Comparison of ENCODE assay signal across 12 cellular contexts in genomic region chr7:37440738-37441404, GRCh38. TPM values are rescaled to one million over a fixed set of nuclear protein-coding genes. Genes with fewer than 3 reads are reported as not detected.
DNase-seq lines count a peak whose midpoint lies in the region; ATAC-seq and TF ChIP-seq lines count a peak whose summit lies in the region.
"Had no signal": no experiment of that assay in that cellular context is flagged by ENCODE, and none has a peak within 500 bp of the region (broad histone marks: within the 10 kb centered on the region; RNA-seq: fewer than 3 reads in every experiment).

No MANE protein-coding gene starts in this region.

- H3K27me3 ChIP-seq in upper lobe of right lung: no peaks in the 10 kb centered on the region

- H3K27me3 Mint-ChIP-seq in dendritic cell treated with granulocyte-macrophage colony-stimulating factor and Interleukin-4, amounts not matched to agents 40 ng/mL and 50 ng/mL, for 4 days: no peaks in the 10 kb centered on the region
- peaks cover 22% of the 10 kb centered on the region for H3K27me3 Mint-ChIP-seq in nephron progenitor cell (ENCODE audit: low read depth, poor library complexity)

- ATAC-seq in upper lobe of right lung (peak; percentile 58), HG03342 (IDR thresholded peaks at IDR 0.05; ENCODE audit: unreplicated experiment) (no peak), GM21381 (IDR thresholded peaks at IDR 0.05; ENCODE audit: unreplicated experiment) (no peak)
- ATAC-seq: GM12878, HCT116 had no signal

- peaks cover 68% of the 10 kb centered on the region for H3K4me1 Mint-ChIP-seq in dendritic cell treated with granulocyte-macrophage colony-stimulating factor and Interleukin-4, amounts not matched to agents 40 ng/mL and 50 ng/mL, for 4 days (ENCODE audit: low read depth)
- H3K4me1 Mint-ChIP-seq in nephron progenitor cell: peaks cover 18% of the 10 kb centered on the region

- intact Hi-C loops in dendritic cell treated with granulocyte-macrophage colony-stimulating factor and Interleukin-4, amounts not matched to agents 40 ng/mL and 50 ng/mL, for 4 days (cut with micrococcal nuclease): no loop called here
- intact Hi-C loops in upper lobe of right lung (cut with DNase I): no loop called here

- no peaks in the 10 kb centered on the region for H3K9me3 Mint-ChIP-seq in dendritic cell treated with granulocyte-macrophage colony-stimulating factor and Interleukin-4, amounts not matched to agents 40 ng/mL and 50 ng/mL, for 4 days
- H3K9me3 Mint-ChIP-seq in nephron progenitor cell: no peaks in the 10 kb centered on the region

- H3K27ac Mint-ChIP-seq in dendritic cell treated with granulocyte-macrophage colony-stimulating factor and Interleukin-4, amounts not matched to agents 40 ng/mL and 50 ng/mL, for 4 days: peak overlapping the region; percentile 78
- peak overlapping the region; percentile 80 for H3K27ac Mint-ChIP-seq in nephron progenitor cell

- H3K36me3 ChIP-seq in upper lobe of right lung: no peaks in the 10 kb centered on the region

- H3K4me1 ChIP-seq in upper lobe of right lung: peaks cover 49% of the 10 kb centered on the region

- peaks cover 40% of the 10 kb centered on the region for H3K36me3 Mint-ChIP-seq in dendritic cell treated with granulocyte-macrophage colony-stimulating factor and Interleukin-4, amounts not matched to agents 40 ng/mL and 50 ng/mL, for 4 days (ENCODE audit: low read depth)
- H3K36me3 Mint-ChIP-seq in nephron progenitor cell (ENCODE audit: low read depth): peaks cover 4% of the 10 kb centered on the region

- no peaks in the 10 kb centered on the region for H3K9me3 ChIP-seq in upper lobe of right lung

- peak overlapping the region; percentile 77 for H3K27ac ChIP-seq in upper lobe of right lung
- H3K27ac ChIP-seq: RWPE1 had no signal

- TF ChIP-seq CTCF in nephron progenitor cell (IDR thresholded peaks at IDR 0.05): no peak
- no peak for TF ChIP-seq CTCF in upper lobe of right lung (IDR thresholded peaks at IDR 0.05)

- peak; percentile 19 for DNase-seq in activated gamma-delta T cell treated with Interleukin-2 at 50 U/mL for 16 hours
- DNase-seq in activated gamma-delta T cell (lab: John Stamatoyannopoulos, UW): no peak
- DNase-seq in nephron progenitor cell: no peak
- DNase-seq in upper lobe of right lung: no peak
- no peak for DNase-seq in C1 segment of cervical spinal cord (lab: John Stamatoyannopoulos, UW)
- DNase-seq: foreskin melanocyte had no signal

- peak overlapping the region; percentile 28 for H3K4me3 Mint-ChIP-seq in dendritic cell treated with granulocyte-macrophage colony-stimulating factor and Interleukin-4, amounts not matched to agents 40 ng/mL and 50 ng/mL, for 4 days
- H3K4me3 Mint-ChIP-seq in nephron progenitor cell: no peak overlapping the region

- H3K4me3 ChIP-seq in upper lobe of right lung: no peak overlapping the region
- H3K4me3 ChIP-seq: GM12878 had no signal

RNA-seq across cellular contexts. Expression of gene ELMO1, which starts 7.8 kb away (rescaled TPM):
- total RNA-seq in upper lobe of right lung: 53.8 TPM
